33 cellular contexts compared by ENCODE assay signal in the genomic region with DNA sequence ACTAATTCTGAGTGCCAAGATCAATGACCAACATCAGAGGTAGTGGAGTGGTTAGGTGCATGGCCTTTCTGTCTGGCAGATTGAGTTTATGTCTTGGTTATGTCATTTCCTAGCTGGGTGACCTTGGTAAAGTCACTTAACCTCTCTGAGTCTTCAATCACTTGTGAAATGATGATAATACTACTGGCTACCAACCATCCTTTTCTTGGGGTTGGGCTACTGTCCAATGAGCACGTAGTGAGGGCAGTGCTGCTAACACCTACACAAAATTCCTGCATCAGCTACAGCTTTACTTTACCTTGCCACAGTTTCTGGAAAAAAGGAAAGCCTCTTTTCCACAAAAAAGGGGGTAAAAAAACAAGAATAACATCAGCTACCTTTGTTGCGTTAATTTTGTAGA. TPM values are rescaled to one million over a fixed set of nuclear protein-coding genes. Genes with fewer than 3 reads are reported as not detected.
"Had no signal": no experiment of that assay in that cellular context is flagged by ENCODE, and none has a peak within 500 bp of the region (broad histone marks: within the 10 kb centered on the region; RNA-seq: fewer than 3 reads in every experiment).

No MANE protein-coding gene starts in this region.

- H3K4me1 ChIP-seq: colonic mucosa, esophagus squamous epithelium, gastrocnemius medialis, heart right ventricle, left lung had no signal

- H3K9me3 ChIP-seq: colonic mucosa, esophagus squamous epithelium, gastrocnemius medialis, heart right ventricle, left lung had no signal

- ATAC-seq: effector memory CD8-positive, alpha-beta T cell; esophagus mucosa; gastrocnemius medialis; heart right ventricle; left cardiac atrium; left lung; left ventricle myocardium superior; naive thymus-derived CD4-positive, alpha-beta T cell had no signal

- H3K36me3 ChIP-seq: colonic mucosa, esophagus squamous epithelium, gastrocnemius medialis, heart right ventricle, left lung had no signal

- FAIRE-seq: endometrium, islet of Langerhans, keratinocyte had no signal

- H3K27ac ChIP-seq: colonic mucosa, epithelial cell of prostate, esophagus squamous epithelium, gastrocnemius medialis, heart right ventricle, left lung had no signal

- H3K27me3 ChIP-seq: colonic mucosa had no signal

- DNase-seq: colonic mucosa; cortex of kidney; effector CD8-positive, alpha-beta T cell; effector memory CD8-positive, alpha-beta T cell; endodermal cell; erythroblast; esophagus squamous epithelium; foreskin fibroblast; foreskin melanocyte; gastrocnemius medialis; glutamatergic neuron; head of caudate nucleus; heart right ventricle; hippocampal formation; left cardiac atrium; left lung; left ventricle myocardium superior; mammary epithelial cell; mesendoderm; midbrain; naive thymus-derived CD4-positive, alpha-beta T cell had no signal

- H3K4me3 ChIP-seq: colonic mucosa, esophagus squamous epithelium, gastrocnemius medialis, heart right ventricle, left lung, lung had no signal

RNA-seq across cellular contexts. Expression of gene IL12B, which starts 12.4 kb away (rescaled TPM):
- total RNA-seq: colonic mucosa; dermis microvascular lymphatic vessel endothelial cell; endodermal cell; esophagus squamous epithelium; gastrocnemius medialis; glomerular endothelial cell; heart right ventricle; kidney epithelial cell; left cardiac atrium; left lung; left ventricle myocardium superior; lower leg skin; mammary epithelial cell; mononuclear cell; mucosa of gallbladder; naive thymus-derived CD4-positive, alpha-beta T cell had no signal
- polyA plus RNA-seq: heart right ventricle; keratinocyte; mammary epithelial cell; naive thymus-derived CD4-positive, alpha-beta T cell had no signal
